ENCODE assay signal across 21 cellular contexts in genomic region chr1:204997616-204998015, GRCh38. TPM values are rescaled to one million over a fixed set of nuclear protein-coding genes. Genes with fewer than 3 reads are reported as not detected.
DNase-seq lines count a peak whose midpoint lies in the region; ATAC-seq, FAIRE-seq and TF ChIP-seq lines count a peak whose summit lies in the region.
"Had no signal": no experiment of that assay in that cellular context is flagged by ENCODE, and none has a peak within 500 bp of the region (broad histone marks: within the 10 kb centered on the region; RNA-seq: fewer than 3 reads in every experiment).

No MANE protein-coding gene starts in this region.

- no peak for TF ChIP-seq RAD21 in GM12878 (IDR thresholded peaks at IDR 0.05; ENCODE audit: insufficient read depth, low read depth, low read length)

- peaks cover 41% of the 10 kb centered on the region for H3K27me3 Mint-ChIP-seq in nephron progenitor cell (ENCODE audit: low read depth, poor library complexity)
- H3K27me3 Mint-ChIP-seq in activated CD8-positive, alpha-beta memory T cell treated with anti-CD3 and anti-CD28 coated beads, Interleukin-2, amount 10 ng/mL, durations not matched to agents 7 days and 5 days, result peaks cover 13% of the 10 kb centered on the region

- no peaks in the 10 kb centered on the region for H3K9me3 Mint-ChIP-seq in nephron progenitor cell
- no peaks in the 10 kb centered on the region for H3K9me3 Mint-ChIP-seq in activated CD8-positive, alpha-beta memory T cell treated with anti-CD3 and anti-CD28 coated beads, Interleukin-2, amount 10 ng/mL, durations not matched to agents 7 days and 5 days (ENCODE audit: low read depth)
- H3K9me3 Mint-ChIP-seq: activated naive CD4-positive, alpha-beta T cell treated with anti-CD3 and anti-CD28 coated beads for 36 hours; endodermal cell; T-cell had no signal

- no peaks in the 10 kb centered on the region for H4K20me1 ChIP-seq in GM12878 (ENCODE audit: control insufficient read depth, insufficient read depth)

- SMC1A ChIA-PET in GM12878 (lab: Charles Lee; ENCODE audit: uncharacterized antibody, unreplicated experiment), result interaction anchor here (0.6 kb wide), 1 partner anchor 64 kb away, joined by 3 read pairs; no protein-coding TSS in a partner anchor

- no peak overlapping the region for H3K4me2 ChIP-seq in GM12878 (ENCODE audit: control insufficient read depth, insufficient read depth)

- H3K27me3 ChIP-seq in GM12878 (replicated peaks in 1 of 2; ENCODE audit: control insufficient read depth in 2 of 2, insufficient read depth in 2 of 2, low read length in 1 of 2), result peaks cover 2% of the 10 kb centered on the region in 2 experiments
- no peaks in the 10 kb centered on the region for H3K27me3 ChIP-seq in heart left ventricle

- TF ChIP-seq POLR2A in GM12878 (IDR thresholded peaks at IDR 0.05; ENCODE audit: low read depth, low read length) (no peak), heart left ventricle (IDR thresholded peaks at IDR 0.05) (no peak)

- BruUV-seq in GM12878 (replicated peaks; lab: Mats Ljungman, UMichigan), result no TSS peak

- 22% methylated on average over 9 of the region's 9 CpGs for WGBS in GM12878 (ENCODE audit: insufficient coverage, insufficient replicate concordance, low lambda C conversion rate, missing lambda C conversion rate)
- 51 to 60% (median 54%) methylated on average over 9 of the region's 9 CpGs for WGBS in heart left ventricle, 4 donors

- TF ChIP-seq EP300 in GM12878 (IDR thresholded peaks at IDR 0.05; ENCODE audit: borderline replicate concordance in 1 of 2, control insufficient read depth in 1 of 2, low read depth in 2 of 2, low read length in 2 of 2), result no peak

- peak overlapping the region; percentile 64 for H3K27ac Mint-ChIP-seq in nephron progenitor cell
- no peak overlapping the region for H3K27ac Mint-ChIP-seq in activated CD8-positive, alpha-beta memory T cell treated with anti-CD3 and anti-CD28 coated beads, Interleukin-2, amount 10 ng/mL, durations not matched to agents 7 days and 5 days
- H3K27ac Mint-ChIP-seq: activated naive CD4-positive, alpha-beta T cell treated with anti-CD3 and anti-CD28 coated beads for 36 hours; endodermal cell; T-cell had no signal

- no peak overlapping the region for H2AFZ ChIP-seq in GM12878 (ENCODE audit: control insufficient read depth, low read depth, low read length)

- CTCF ChIA-PET in GM12878 (lab: Yijun Ruan, JAX), result interaction anchor here (2.8 kb wide), 1 partner anchor 64 kb away, joined by 12 read pairs; no protein-coding TSS in a partner anchor
- CTCF ChIA-PET in activated CD8-positive, alpha-beta memory T cell treated with anti-CD3 and anti-CD28 coated beads, Interleukin-2, amount 10 ng/mL, durations not matched to agents 7 days and 5 days (lab: Charles Lee), result interaction anchor here (1.1 to 3.0 kb wide), 3 partner anchors 8 to 144 kb away, joined by 3 to 14 read pairs (median 3); no protein-coding TSS in a partner anchor

- peak overlapping the region; percentile 10 for H3K4me3 Mint-ChIP-seq in nephron progenitor cell
- H3K4me3 Mint-ChIP-seq in activated CD8-positive, alpha-beta memory T cell treated with anti-CD3 and anti-CD28 coated beads, Interleukin-2, amount 10 ng/mL, durations not matched to agents 7 days and 5 days, result no peak overlapping the region
- H3K4me3 Mint-ChIP-seq: activated naive CD4-positive, alpha-beta T cell treated with anti-CD3 and anti-CD28 coated beads for 36 hours; endodermal cell; T-cell had no signal

- intact Hi-C loops in GM12878 (cut with micrococcal nuclease; ENCODE audit: unreplicated experiment) (no loop called here), heart left ventricle (cut with DNase I) (loop anchor here in 1 of 10 donors (2.0 kb wide), 1 partner anchor 33 kb away; no protein-coding TSS in a partner anchor)

- H3K4me1 Mint-ChIP-seq in nephron progenitor cell, result peaks cover 80% of the 10 kb centered on the region
- peaks cover 5% of the 10 kb centered on the region for H3K4me1 Mint-ChIP-seq in activated CD8-positive, alpha-beta memory T cell treated with anti-CD3 and anti-CD28 coated beads, Interleukin-2, amount 10 ng/mL, durations not matched to agents 7 days and 5 days

- ATAC-seq in GM12878 (0 out of 3 replicates have a peak, but pooled peaks have one; percentile 28), heart left ventricle (peak in 3 of 4 donors; percentile 46 to 77 (median 62))
- ATAC-seq in activated CD8-positive, alpha-beta memory T cell treated with anti-CD3 and anti-CD28 coated beads, Interleukin-2, amount 10 ng/mL, durations not matched to agents 7 days and 5 days, result no peak
- ATAC-seq: T-cell had no signal

- H3K79me2 ChIP-seq in GM12878 (ENCODE audit: control insufficient read depth, insufficient read depth, low read length), result no peaks in the 10 kb centered on the region

- in situ Hi-C loops in GM12878 (cut with MboI), result no loop called here

- no peaks in the 10 kb centered on the region for H3K36me3 Mint-ChIP-seq in nephron progenitor cell (ENCODE audit: low read depth)
- no peaks in the 10 kb centered on the region for H3K36me3 Mint-ChIP-seq in activated CD8-positive, alpha-beta memory T cell treated with anti-CD3 and anti-CD28 coated beads, Interleukin-2, amount 10 ng/mL, durations not matched to agents 7 days and 5 days
- H3K36me3 Mint-ChIP-seq: T-cell had no signal

- no peaks in the 10 kb centered on the region for H3K9me3 ChIP-seq in GM12878 (replicated peaks; ENCODE audit: control insufficient read depth, insufficient read depth, low read length)
- no peaks in the 10 kb centered on the region for H3K9me3 ChIP-seq in heart left ventricle
- H3K9me3 ChIP-seq: Caco-2 had no signal

- H3K36me3 ChIP-seq in GM12878 (ENCODE audit: control insufficient read depth in 2 of 2, insufficient read depth in 2 of 2, low read length in 1 of 2) (no peaks in the 10 kb centered on the region), heart left ventricle (peaks cover 0 to 3% (median 0%) of the 10 kb centered on the region in 9 donors)

- H3K27ac ChIP-seq in GM12878 (ENCODE audit: control insufficient read depth, insufficient read depth) (no peak overlapping the region), heart left ventricle (peak overlapping the region in 7 of 12 donors; percentile 11 to 62 (median 33)), substantia nigra (ENCODE audit: low read depth, low read length, poor library complexity, severe bottlenecking) (peak overlapping the region; percentile 62)

- H3K9ac ChIP-seq in GM12878 (ENCODE audit: control insufficient read depth, insufficient read depth, low read length), result no peak overlapping the region

- RAD21 ChIA-PET in GM12878 (lab: Charles Lee; ENCODE audit: unreplicated experiment), result no interaction called here

- POLR2A ChIA-PET in GM12878 (lab: Charles Lee), result no interaction called here

- H3K4me3 ChIP-seq in GM12878 (no peak overlapping the region), heart left ventricle (no peak overlapping the region)

- H3K4me1 ChIP-seq in GM12878 (ENCODE audit: control insufficient read depth, insufficient read depth, low read length) (no peaks in the 10 kb centered on the region), heart left ventricle (peaks cover 0 to 21% (median 9%) of the 10 kb centered on the region in 12 donors)
- H3K4me1 ChIP-seq: Caco-2 had no signal

- no peak for FAIRE-seq in GM12878 (lab: Jason Lieb, UNC)
- FAIRE-seq: colon had no signal

- TF ChIP-seq CTCF in GM12878 (IDR thresholded peaks at IDR 0.05 in 2 of 3, conservative IDR thresholded peaks at IDR 0.05 in 1 of 3; ENCODE audit: control insufficient read depth in 2 of 3, extremely low read depth in 1 of 3, insufficient read depth in 1 of 3, low read depth in 3 of 3, low read length in 3 of 3) (no peak), heart left ventricle (IDR thresholded peaks at IDR 0.05) (no peak), nephron progenitor cell (IDR thresholded peaks at IDR 0.05) (no peak)

- no peak for DNase-seq in GM12878 (ENCODE audit: low read depth, low spot score)
- peak in 2 of 5 donors; percentile 40 to 42 for DNase-seq in heart left ventricle
- no peak for DNase-seq in nephron progenitor cell
- DNase-seq in substantia nigra (lab: John Stamatoyannopoulos, UW), result no peak
- no peak for DNase-seq in RKO (ENCODE audit: low spot score)
- no peak for DNase-seq in hypothalamus (lab: John Stamatoyannopoulos, UW)
- DNase-seq in activated CD8-positive, alpha-beta memory T cell treated with anti-CD3 and anti-CD28 coated beads, Interleukin-2, amount 10 ng/mL, durations not matched to agents 7 days and 5 days, result no peak
- no peak for DNase-seq in NCI-H1694 (lab: John Stamatoyannopoulos, UW)
- DNase-seq: activated CD4-positive, alpha-beta T cell treated with anti-CD3 and anti-CD28 coated beads, Interleukin-2, amount 50 U/mL, for 48 hours; activated naive CD4-positive, alpha-beta T cell treated with anti-CD3 and anti-CD28 coated beads for 36 hours; Caco-2; endodermal cell; HCEC 1CT; NCI-H1436; NCI-H2171; NCI-H69; stimulated activated CD4-positive, alpha-beta T cell treated with anti-CD3 and anti-CD28 coated beads, Interleukin-12 subunit alpha, Interleukin-12 subunit beta, amount 100 ng/mL, for 4 hours; stimulated activated CD8-positive, alpha-beta memory T cell treated with anti-CD3 and anti-CD28 coated beads, Interleukin-4, amount 100 ng/mL, for 48 hours; T-cell had no signal

TF ChIP-seq in GM12878, 131 proteins besides CTCF, POLR2A, EP300 and RAD21 (continues in another document):
- no peak for TF ChIP-seq SMAD1 (IDR thresholded peaks at IDR 0.05; ENCODE audit: low read depth, partially characterized antibody)
- TF ChIP-seq NFIC (IDR thresholded peaks at IDR 0.05; ENCODE audit: low read depth, low read length), result no peak

RNA-seq across cellular contexts. Expression of gene CNTN2, which starts 45.4 kb away (rescaled TPM):
- total RNA-seq in GM12878 (2013; cell fraction: nucleolus; rRNA removed), result not detected in 2 replicates
- total RNA-seq in GM12878 (2014; rRNA removed), result not detected in 2 replicates
- total RNA-seq in GM12878 (2014; rRNA removed; fragmentation: Illumina TruSeq; extraction: Trizol), result not detected in 2 replicates
- total RNA-seq in GM12878 (2021), result not detected in 2 replicates
- not detected for polyA plus RNA-seq in GM12878 (2011; ENCODE audit: low read depth)
- polyA plus RNA-seq in GM12878 (2011; rRNA removed), result 0.03 TPM in 1 of 2 replicates, not detected in the other
- 0.01 TPM in 1 of 2 replicates, not detected in the other for polyA plus RNA-seq in GM12878 (2011; cell fraction: cytosol; rRNA removed)
- 0.06 and 0.10 TPM in 2 replicates for polyA plus RNA-seq in GM12878 (2011; cell fraction: nucleus; rRNA removed)
- polyA plus RNA-seq in GM12878 (2012), result 0.11 TPM in 1 of 2 replicates, not detected in the other
- polyA plus RNA-seq in GM12878 (2014; fragmentation: Illumina TruSeq; extraction: Trizol), result not detected in 2 replicates
- not detected for polyA plus RNA-seq in GM12878 (2014; fragmentation: Nextera tagmentation; extraction: Ambion mirVana)
- not detected in 2 replicates for polyA plus RNA-seq in GM12878 (2014; rRNA removed)
- not detected for polyA plus RNA-seq in GM12878 (2016; fragmentation: Nextera tagmentation; extraction: Ambion mirVana)
- 0.21 TPM in 1 of 2 replicates, not detected in the other for polyA minus RNA-seq in GM12878 (2011; rRNA and poly(A)+ RNA removed)
- polyA minus RNA-seq in GM12878 (2011; cell fraction: cytosol; rRNA and poly(A)+ RNA removed), result not detected in 2 replicates
- polyA minus RNA-seq in GM12878 (2011; cell fraction: nucleus; rRNA and poly(A)+ RNA removed), result 0.24 TPM in 1 of 2 replicates, not detected in the other
- 1 to 10 TPM in 1 of 9 donors, under 1 TPM in 5, not detected in 3; 0.04 to 2.4 (median 0.19) TPM for total RNA-seq in heart left ventricle
- under 1 TPM; 0.06 to 0.84 TPM for polyA plus RNA-seq in heart left ventricle
- total RNA-seq in activated CD8-positive, alpha-beta memory T cell treated with anti-CD3 and anti-CD28 coated beads, Interleukin-2, amount 10 ng/mL, durations not matched to agents 7 days and 5 days, result not detected
- total RNA-seq: activated naive CD4-positive, alpha-beta T cell treated with anti-CD3 and anti-CD28 coated beads for 36 hours; Caco-2; myocyte; T-cell had no signal
